In the genomic region with DNA sequence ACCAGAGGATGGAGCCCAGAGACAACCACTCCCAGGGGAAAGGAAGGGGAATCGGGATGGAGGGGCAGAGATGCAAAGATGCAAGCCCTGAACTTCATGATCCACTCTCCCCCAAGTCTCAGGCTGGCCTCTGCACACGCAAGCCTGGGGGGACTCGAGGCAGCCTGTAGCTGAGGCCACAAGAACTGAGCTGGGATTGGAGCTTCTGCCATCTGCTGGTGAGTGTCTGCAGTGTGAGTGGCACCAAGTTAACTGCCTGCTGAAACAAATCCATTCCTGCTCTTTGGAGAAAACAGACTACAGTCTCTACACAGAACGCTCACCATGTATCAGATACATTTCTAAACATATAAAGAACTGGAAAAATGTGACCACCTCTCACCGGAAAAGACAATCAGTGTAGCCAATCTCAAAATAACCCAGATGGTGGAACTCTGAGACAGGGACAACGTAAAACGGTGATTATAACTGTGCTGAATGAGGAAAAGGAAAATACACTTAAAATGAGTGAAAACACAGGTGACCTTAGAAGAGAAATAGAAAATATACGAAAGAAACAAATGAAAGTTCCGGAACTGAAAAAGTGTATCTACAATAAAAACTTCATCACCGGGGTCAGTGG, we compare ENCODE assay signal across 8 cellular contexts.
DNase-seq lines count a peak whose midpoint lies in the region; ATAC-seq lines count a peak whose summit lies in the region.

No MANE protein-coding gene starts in this region.

- POLR2A ChIA-PET in activated CD4-positive, alpha-beta T cell treated with anti-CD3 and anti-CD28 coated beads, Interleukin-2, amount 10 ng/mL, durations not matched to agents 7 days and 5 days (lab: Charles Lee): interaction anchor here (0.6 kb wide), 1 partner anchor 264 kb away, joined by 3 read pairs; no protein-coding TSS in a partner anchor

- ATAC-seq in GM18873 (IDR thresholded peaks at IDR 0.05; ENCODE audit: low FRiP score, unreplicated experiment): no peak

- DNase-seq in stimulated activated CD4-positive, alpha-beta T cell treated with anti-CD3 and anti-CD28 coated beads, Interleukin-15, amount 100 ng/mL, for 24 hours: peak; percentile 57
- DNase-seq in stimulated activated CD4-positive, alpha-beta T cell treated with anti-CD3 and anti-CD28 coated beads, Interleukin-2, amount 100 ng/mL, for 48 hours: no peak
- peak; percentile 43 for DNase-seq in NCI-H2227 (lab: John Stamatoyannopoulos, UW; ENCODE audit: unreplicated experiment)
- DNase-seq in activated CD4-positive, alpha-beta T cell treated with anti-CD3 and anti-CD28 coated beads, Interleukin-2, amount 10 ng/mL, durations not matched to agents 7 days and 5 days: peak; percentile 75
- peak; percentile 73 for DNase-seq in epidermal melanocyte (ENCODE audit: insufficient read length, low spot score)
- DNase-seq in myocyte (ENCODE audit: low read depth): peak; percentile 58
- DNase-seq in NCI-H146 treated with DMSO at 0.1 percent for 48 hours (lab: John Stamatoyannopoulos, UW; ENCODE audit: unreplicated experiment): no peak

- H3K4me1 Mint-ChIP-seq in activated CD4-positive, alpha-beta T cell treated with anti-CD3 and anti-CD28 coated beads, Interleukin-2, amount 10 ng/mL, durations not matched to agents 7 days and 5 days: peaks cover 41% of the 10 kb centered on the region

- H3K36me3 Mint-ChIP-seq in activated CD4-positive, alpha-beta T cell treated with anti-CD3 and anti-CD28 coated beads, Interleukin-2, amount 10 ng/mL, durations not matched to agents 7 days and 5 days (ENCODE audit: low read depth): peaks cover 75% of the 10 kb centered on the region

- CTCF ChIA-PET in activated CD4-positive, alpha-beta T cell treated with anti-CD3 and anti-CD28 coated beads, Interleukin-2, amount 10 ng/mL, durations not matched to agents 7 days and 5 days (lab: Charles Lee): interaction anchor here (1.0 to 3.3 kb wide), 8 partner anchors 9 to 189 kb away, joined by 3 to 20 read pairs (median 4); a partner anchor contains a TSS

- no peak overlapping the region for H3K4me3 Mint-ChIP-seq in activated CD4-positive, alpha-beta T cell treated with anti-CD3 and anti-CD28 coated beads, Interleukin-2, amount 10 ng/mL, durations not matched to agents 7 days and 5 days

- H3K9me3 Mint-ChIP-seq in activated CD4-positive, alpha-beta T cell treated with anti-CD3 and anti-CD28 coated beads, Interleukin-2, amount 10 ng/mL, durations not matched to agents 7 days and 5 days: peaks cover 9% of the 10 kb centered on the region

- H3K27ac Mint-ChIP-seq in activated CD4-positive, alpha-beta T cell treated with anti-CD3 and anti-CD28 coated beads, Interleukin-2, amount 10 ng/mL, durations not matched to agents 7 days and 5 days: no peak overlapping the region

- no peaks in the 10 kb centered on the region for H3K27me3 Mint-ChIP-seq in activated CD4-positive, alpha-beta T cell treated with anti-CD3 and anti-CD28 coated beads, Interleukin-2, amount 10 ng/mL, durations not matched to agents 7 days and 5 days

Comparison
In these comparisons a context has a peak if more than half of its experiments do, and no peak if none do; other contexts are left out.
1. DNase-seq: peak in stimulated activated CD4-positive, alpha-beta T cell treated with anti-CD3 and anti-CD28 coated beads, Interleukin-15, amount 100 ng/mL, for 24 hours (single experiment), NCI-H2227 (single experiment), activated CD4-positive, alpha-beta T cell treated with anti-CD3 and anti-CD28 coated beads, Interleukin-2, amount 10 ng/mL, durations not matched to agents 7 days and 5 days (single experiment), epidermal melanocyte (single experiment) and myocyte (single experiment); none in stimulated activated CD4-positive, alpha-beta T cell treated with anti-CD3 and anti-CD28 coated beads, Interleukin-2, amount 100 ng/mL, for 48 hours (0 of 2) and NCI-H146 treated with DMSO at 0.1 percent for 48 hours (single experiment).